8 cellular contexts compared by ENCODE assay signal in genomic region chr1:207644852-207645631, GRCh38. TPM values are rescaled to one million over a fixed set of nuclear protein-coding genes. Genes with fewer than 3 reads are reported as not detected.
DNase-seq lines count a peak whose midpoint lies in the region; ATAC-seq and TF ChIP-seq lines count a peak whose summit lies in the region.

TSS of gene CR1L (plus strand) at chr1:207645133. CDS start at chr1:207645234, 101 bp downstream.

- TF ChIP-seq CTCF in BJ (IDR thresholded peaks at IDR 0.05; ENCODE audit: insufficient read depth, low read depth, low read length) (no peak), WTC11 (IDR thresholded peaks at IDR 0.05) (no peak), mammary epithelial cell (conservative IDR thresholded peaks at IDR 0.05 in 1 of 2, IDR thresholded peaks at IDR 0.05 in 1 of 2; ENCODE audit: extremely low read depth in 1 of 2, insufficient read depth in 1 of 2, low read depth in 1 of 2, low read length in 2 of 2) (no peak), progenitor cell of endocrine pancreas (IDR thresholded peaks at IDR 0.05; ENCODE audit: unreplicated experiment) (no peak)

- H3K4me3 ChIP-seq in BJ (ENCODE audit: low read depth, low read length) (peak within 1 kb of the TSS; percentile 54), mammary epithelial cell (replicated peaks in 1 of 3; ENCODE audit: insufficient read depth in 1 of 3, low read depth in 2 of 3, low read length in 3 of 3) (peak within 1 kb of the TSS; percentile 46 to 62 (median 47))

- H3K4me1 ChIP-seq in mammary epithelial cell (ENCODE audit: insufficient read depth, low read length): peaks cover 13% of the 10 kb centered on the region

- intact Hi-C loops in mammary epithelial cell (cut with micrococcal nuclease): no loop called here

- no peak within 1 kb of the TSS for H3K27ac Mint-ChIP-seq in WTC11
- no peak within 1 kb of the TSS for H3K27ac Mint-ChIP-seq in progenitor cell of endocrine pancreas

- H3K9me3 Mint-ChIP-seq in WTC11 (0 out of 2 replicates have a peak, but pooled peaks cover 4% of the 10 kb centered on the region), progenitor cell of endocrine pancreas (ENCODE audit: low read depth) (no peaks in the 10 kb centered on the region)

- dilution Hi-C loops in mammary epithelial cell (cut with HindIII; ENCODE audit: low sequenced_read_pairs): no loop called here

- H3K9ac ChIP-seq in mammary epithelial cell (ENCODE audit: insufficient read depth, low read length): no peak within 1 kb of the TSS

- no peaks in the 10 kb centered on the region for H3K9me3 ChIP-seq in mammary epithelial cell (replicated peaks; ENCODE audit: insufficient read depth, low read length)

- H3K4me1 Mint-ChIP-seq in WTC11 (peaks cover 61% of the 10 kb centered on the region), progenitor cell of endocrine pancreas (ENCODE audit: low read depth) (peaks cover 26% of the 10 kb centered on the region)

- peaks cover 9% of the 10 kb centered on the region for H3K27me3 ChIP-seq in BJ (ENCODE audit: control insufficient read depth, insufficient read depth, low read length)
- peaks cover 3% of the 10 kb centered on the region for H3K27me3 ChIP-seq in mammary epithelial cell (ENCODE audit: insufficient read depth, low read length)

- BruUV-seq in mammary epithelial cell (replicated peaks; lab: Mats Ljungman, UMichigan): no TSS peak

- H4K20me1 ChIP-seq in mammary epithelial cell (ENCODE audit: insufficient read depth, low read length): no peaks in the 10 kb centered on the region

- in situ Hi-C loops in mammary epithelial cell (cut with MboI; ENCODE audit: low sequenced_read_pairs in 2 of 2): no loop called here

- ATAC-seq in GM19452 (IDR thresholded peaks at IDR 0.05; ENCODE audit: unreplicated experiment) (peak; percentile 97), WTC11 (peak; percentile 92)

- peak within 1 kb of the TSS; percentile 98 for H3K4me2 ChIP-seq in mammary epithelial cell (ENCODE audit: insufficient read depth, low read depth, low read length)

- CTCF ChIA-PET in BJ (lab: Yijun Ruan, JAX): interaction anchor here (0.6 kb wide), 1 partner anchor 19 kb away, joined by 5 read pairs; no protein-coding TSS in a partner anchor
- CTCF ChIA-PET in WTC11 (lab: Charles Lee): no interaction called here
- CTCF ChIA-PET in mammary epithelial cell (lab: Charles Lee; ENCODE audit: low non-redundant PET): no interaction called here

- H3K36me3 Mint-ChIP-seq in WTC11 (no peaks in the 10 kb centered on the region), progenitor cell of endocrine pancreas (ENCODE audit: insufficient read depth) (no peaks in the 10 kb centered on the region)

- peak within 1 kb of the TSS; percentile 98 for H2AFZ ChIP-seq in mammary epithelial cell (ENCODE audit: low read depth, low read length)

- H3K27me3 Mint-ChIP-seq in WTC11 (ENCODE audit: low read depth) (peaks cover 10% of the 10 kb centered on the region), progenitor cell of endocrine pancreas (no peaks in the 10 kb centered on the region)

- H3K36me3 ChIP-seq in BJ (ENCODE audit: control insufficient read depth, insufficient read depth, low read length) (no peaks in the 10 kb centered on the region), mammary epithelial cell (ENCODE audit: insufficient read depth, low read length) (no peaks in the 10 kb centered on the region)

- DNase-seq in BJ (ENCODE audit: low read depth) (no peak), HPDE6-E6E7 (ENCODE audit: extremely low spot score) (peak; percentile 55), WTC11 (ENCODE audit: low spot score) (peak; percentile 94), mammary epithelial cell (peak; percentile 65), iPS-NIHi7 (ENCODE audit: extremely low spot score) (peak; percentile 92), progenitor cell of endocrine pancreas (ENCODE audit: low spot score, unreplicated experiment) (no peak)
- peak; percentile 86 for DNase-seq in stimulated activated CD4-positive, alpha-beta T cell treated with anti-CD3 and anti-CD28 coated beads, Interleukin-15, amount 100 ng/mL, for 24 hours

- WGBS in mammary epithelial cell (ENCODE audit: low coverage, missing lambda C conversion rate): 8% methylated on average over 32 of the region's 65 CpGs

- H3K4me3 Mint-ChIP-seq in WTC11 (peak within 1 kb of the TSS; percentile 83), progenitor cell of endocrine pancreas (ENCODE audit: low read depth) (no peak within 1 kb of the TSS)

- H3K79me2 ChIP-seq in mammary epithelial cell (ENCODE audit: insufficient read depth, low read length): no peaks in the 10 kb centered on the region

- POLR2A ChIA-PET in BJ (lab: Charles Lee) (no interaction called here), WTC11 (lab: Charles Lee) (no interaction called here)

- no peak within 1 kb of the TSS for H3K27ac ChIP-seq in mammary epithelial cell (ENCODE audit: insufficient read depth, low read depth, low read length)

TF ChIP-seq in WTC11, 78 proteins besides CTCF, POLR2A, EP300 and RAD21 (continues in another document):
- TF ChIP-seq ZNF416 (CRISPR knock-in tag; IDR thresholded peaks at IDR 0.05) (no peak), FOXP1 (CRISPR knock-in tag; IDR thresholded peaks at IDR 0.05; ENCODE audit: borderline replicate concordance) (0 out of 2 replicates have a peak, but pooled peaks have one; percentile 8), E2F1 (CRISPR knock-in tag; IDR thresholded peaks at IDR 0.05) (no peak), CREM (CRISPR knock-in tag; IDR thresholded peaks at IDR 0.05) (no peak), MXD4 (CRISPR knock-in tag; IDR thresholded peaks at IDR 0.05; ENCODE audit: borderline replicate concordance) (no peak), NFYB (CRISPR knock-in tag; conservative IDR thresholded peaks at IDR 0.05; ENCODE audit: low read depth) (peak; percentile 48; the same call in 1 of the 2 replicates), ZNF532 (CRISPR knock-in tag; IDR thresholded peaks at IDR 0.05; ENCODE audit: borderline replicate concordance) (no peak), E2F5 (CRISPR knock-in tag; IDR thresholded peaks at IDR 0.05) (no peak), ZNF671 (CRISPR knock-in tag; IDR thresholded peaks at IDR 0.05) (no peak), USF2 (CRISPR knock-in tag; IDR thresholded peaks at IDR 0.05) (no peak), ESRRA (CRISPR knock-in tag; IDR thresholded peaks at IDR 0.05; ENCODE audit: borderline replicate concordance) (no peak)

RNA-seq across cellular contexts. Expression of gene CR1L, which starts in this region (rescaled TPM):
- not detected in 2 replicates for polyA plus RNA-seq in BJ (2011; rRNA removed)
- not detected in 2 replicates for polyA minus RNA-seq in BJ (2011; rRNA and poly(A)+ RNA removed)
- total RNA-seq in WTC11 (2021): 12.5 to 16.5 TPM (median 13.7 TPM) in 3 replicates
- total RNA-seq in mammary epithelial cell: not detected
- polyA plus RNA-seq in mammary epithelial cell: not detected
- polyA minus RNA-seq in mammary epithelial cell: not detected
- total RNA-seq in progenitor cell of endocrine pancreas: not detected in 2 replicates

Comparison
In these comparisons a context has a peak if more than half of its experiments do, and no peak if none do; other contexts are left out.
1. RNA of gene CR1L (total RNA-seq): 12.5 to 16.5 TPM in WTC11; not detected in mammary epithelial cell and not detected in progenitor cell of endocrine pancreas; every median in the first group is over 10 times any median in the second.
2. Peak in DNase-seq, H3K4me3 ChIP-seq and H3K4me2 ChIP-seq in mammary epithelial cell; RNA of the gene not detected or under 1 TPM.
3. DNase-seq: peak in HPDE6-E6E7 (single experiment), WTC11 (single experiment), iPS-NIHi7 (single experiment) and stimulated activated CD4-positive, alpha-beta T cell treated with anti-CD3 and anti-CD28 coated beads, Interleukin-15, amount 100 ng/mL, for 24 hours (single experiment); none in BJ (single experiment) and progenitor cell of endocrine pancreas (single experiment).